In the genomic region with DNA sequence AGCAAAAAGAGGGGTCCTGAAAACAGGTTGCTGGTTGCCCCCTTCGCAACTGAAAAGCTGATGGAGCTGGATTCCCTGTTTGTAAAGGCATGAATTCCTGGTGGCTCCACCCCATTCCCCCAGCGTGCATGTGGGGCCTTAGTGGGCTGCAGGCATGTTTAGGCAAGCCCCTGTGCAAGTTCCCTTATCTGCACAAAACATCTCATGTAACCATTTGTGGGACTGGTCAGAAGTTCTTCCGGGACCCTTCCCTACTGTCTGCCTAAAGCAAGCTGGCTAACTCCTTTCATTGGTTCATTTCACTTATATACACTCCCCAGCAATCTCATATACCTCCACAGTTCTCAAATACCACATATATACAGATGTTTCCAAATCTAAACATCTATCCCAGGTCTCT, we compare ENCODE assay signal across 10 cellular contexts. TPM values are rescaled to one million over a fixed set of nuclear protein-coding genes. Genes with fewer than 3 reads are reported as not detected.
DNase-seq lines count a peak whose midpoint lies in the region; ATAC-seq and TF ChIP-seq lines count a peak whose summit lies in the region.
"Had no signal": no experiment of that assay in that cellular context is flagged by ENCODE, and none has a peak within 500 bp of the region (broad histone marks: within the 10 kb centered on the region; RNA-seq: fewer than 3 reads in every experiment).

No MANE protein-coding gene starts in this region.

- peak overlapping the region; percentile 93 for H2BK12ac ChIP-seq in trophoblast cell (ENCODE audit: low read length)

- no peak overlapping the region for H3K23ac ChIP-seq in trophoblast cell (ENCODE audit: low read length)

- H3K14ac ChIP-seq in trophoblast cell (ENCODE audit: low read length) = peak overlapping the region; percentile 75

- peaks cover 33% of the 10 kb centered on the region for H3K79me1 ChIP-seq in trophoblast cell (ENCODE audit: low read length)

- no peak for ATAC-seq in HG02588 (IDR thresholded peaks at IDR 0.05; ENCODE audit: unreplicated experiment)
- ATAC-seq: PC-3 had no signal

- no peaks in the 10 kb centered on the region for H3K27me3 ChIP-seq in ACC112 (ENCODE audit: insufficient read depth, low read length)
- H3K27me3 ChIP-seq in trophoblast cell (ENCODE audit: insufficient read depth, low read length) = no peaks in the 10 kb centered on the region
- no peaks in the 10 kb centered on the region for H3K27me3 ChIP-seq in H7 (ENCODE audit: control insufficient read depth, insufficient read depth, low read length)

- H2AFZ ChIP-seq in ACC112 (ENCODE audit: low read length, unreplicated experiment) (no peak overlapping the region), trophoblast cell (ENCODE audit: insufficient read depth, low read length, poor library complexity) (peak overlapping the region; percentile 35)

- peak overlapping the region; percentile 94 for H4K91ac ChIP-seq in trophoblast cell (ENCODE audit: low read depth, low read length)

- WGBS in trophoblast cell (ENCODE audit: extremely low coverage, insufficient coverage, insufficient read length) = no CpG with 5 or more reads among the region's 3 CpGs

- no peak overlapping the region for H3K27ac ChIP-seq in ACC112 (ENCODE audit: low read depth, low read length)
- H3K27ac ChIP-seq in trophoblast cell (ENCODE audit: low read depth, low read length) = peak overlapping the region; percentile 77

- TF ChIP-seq POLR2A in NB4 (IDR thresholded peaks at IDR 0.05; ENCODE audit: extremely low read depth, insufficient read length) = no peak

- H3K36me3 ChIP-seq in ACC112 (ENCODE audit: insufficient read depth, low read length) = peaks cover 3% of the 10 kb centered on the region; the same call in 1 of the 2 replicates
- peaks cover 0 to 1% of the 10 kb centered on the region in 2 experiments for H3K36me3 ChIP-seq in trophoblast cell (ENCODE audit: control insufficient read depth in 1 of 2, insufficient read depth in 2 of 2, low read length in 2 of 2)
- no peaks in the 10 kb centered on the region for H3K36me3 ChIP-seq in H7 (replicated peaks; ENCODE audit: control insufficient read depth, insufficient read depth, low read length)

- H3K4me3 ChIP-seq in ACC112 (ENCODE audit: low read depth, low read length) (peak overlapping the region; percentile 92), NB4 (ENCODE audit: low read depth, low read length) (peak overlapping the region; percentile 59), fibroblast of mammary gland (ENCODE audit: control insufficient read depth, low read depth, low read length) (peak overlapping the region; percentile 64), trophoblast cell (ENCODE audit: low read depth, low read length) (no peak overlapping the region), H7 (ENCODE audit: insufficient read depth, low read depth, low read length) (no peak overlapping the region)

- H3K4me1 ChIP-seq in ACC112 (ENCODE audit: control insufficient read depth, insufficient read depth, low read length, unreplicated experiment) = peaks cover 20% of the 10 kb centered on the region
- peaks cover 27 to 30% of the 10 kb centered on the region in 2 experiments for H3K4me1 ChIP-seq in trophoblast cell (ENCODE audit: control insufficient read depth in 1 of 2, insufficient read depth in 2 of 2, low read length in 2 of 2)

- H3K4ac ChIP-seq in trophoblast cell (ENCODE audit: low read depth, low read length) = peak overlapping the region; percentile 90

- no peak overlapping the region for H4K12ac ChIP-seq in trophoblast cell (ENCODE audit: low read depth, low read length)

- H3K9ac ChIP-seq in trophoblast cell (ENCODE audit: low read length) = no peak overlapping the region

- peak overlapping the region; percentile 97 for H2BK120ac ChIP-seq in trophoblast cell (ENCODE audit: insufficient read depth, low read length, poor library complexity)

- peak overlapping the region; percentile 97 for H3K18ac ChIP-seq in trophoblast cell (ENCODE audit: low read length)

- H3K79me2 ChIP-seq in ACC112 (ENCODE audit: control insufficient read depth, insufficient read depth, low read length, unreplicated experiment) (peaks cover 19% of the 10 kb centered on the region), trophoblast cell (ENCODE audit: control insufficient read depth, insufficient read depth, low read length, poor library complexity) (peaks cover 14% of the 10 kb centered on the region)

- no peak overlapping the region for H3K4me2 ChIP-seq in trophoblast cell (ENCODE audit: low read length)

- H2AK5ac ChIP-seq in trophoblast cell (ENCODE audit: low read length) = no peak overlapping the region

- no peak for TF ChIP-seq CTCF in NB4 (IDR thresholded peaks at IDR 0.05; ENCODE audit: low read depth, low read length)
- no peak for TF ChIP-seq CTCF in fibroblast of mammary gland (conservative IDR thresholded peaks at IDR 0.05; ENCODE audit: control insufficient read depth, insufficient read depth, low read depth, low read length)

- DNase-seq in NB4 (ENCODE audit: low read depth) (peak; percentile 48), fibroblast of mammary gland (ENCODE audit: low read depth) (no peak), trophoblast cell (no peak), putamen (ENCODE audit: low spot score) (no peak), H7 (no peak)
- DNase-seq in stimulated activated CD4-positive, alpha-beta T cell treated with anti-CD3 and anti-CD28 coated beads, Interleukin-4, amount 100 ng/mL, for 4 hours = no peak
- DNase-seq: activated CD4-positive, alpha-beta memory T cell treated with anti-CD3 and anti-CD28 coated beads for 36 hours; PC-3 had no signal

- no peaks in the 10 kb centered on the region for H3K9me3 ChIP-seq in trophoblast cell (ENCODE audit: insufficient read depth, low read depth, low read length)

- H2BK5ac ChIP-seq in trophoblast cell (ENCODE audit: low read depth, low read length, poor library complexity) = peak overlapping the region; percentile 65

- peak overlapping the region; percentile 46 for H4K8ac ChIP-seq in trophoblast cell (ENCODE audit: low read depth, low read length)

RNA-seq across cellular contexts. Expression of gene HIGD1C, which starts 24.0 kb away (rescaled TPM):
- polyA plus RNA-seq in trophoblast cell (2013) = not detected in 2 replicates
- total RNA-seq in H7 (2014; rRNA removed; shearing (Covaris generic)) = not detected in 2 replicates
- total RNA-seq: activated CD4-positive, alpha-beta memory T cell treated with anti-CD3 and anti-CD28 coated beads for 36 hours; PC-3 had no signal

Comparison
In these comparisons a context has a peak if more than half of its experiments do, and no peak if none do; other contexts are left out.
1. H3K4me3 ChIP-seq: peak in ACC112 (single experiment), NB4 (single experiment) and fibroblast of mammary gland (single experiment); none in trophoblast cell (single experiment) and H7 (single experiment).